In genomic region chr7:14720792-14721191, GRCh38 we compare ENCODE assay signal across 15 cellular contexts.
DNase-seq lines count a peak whose midpoint lies in the region; TF ChIP-seq lines count a peak whose summit lies in the region.
"Had no signal": no experiment of that assay in that cellular context is flagged by ENCODE, and none has a peak within 500 bp of the region (broad histone marks: within the 10 kb centered on the region; RNA-seq: fewer than 3 reads in every experiment).

No MANE protein-coding gene starts in this region.

- H3K4me3 ChIP-seq in fibroblast of mammary gland (ENCODE audit: control insufficient read depth, low read depth, low read length) (no peak overlapping the region), skeletal muscle cell (ENCODE audit: low read depth, low read length) (no peak overlapping the region)

- DNase-seq in NCI-H82 (lab: John Stamatoyannopoulos, UW) (peak; percentile 57), NCI-H82 treated with DMSO at 0.1 percent for 48 hours (lab: John Stamatoyannopoulos, UW; ENCODE audit: unreplicated experiment) (no peak), HCEC 1CT (peak; percentile 48), fibroblast of mammary gland (ENCODE audit: low read depth) (peak; percentile 77), skeletal muscle cell (ENCODE audit: low read depth) (peak; percentile 21), NCI-H2196 (lab: John Stamatoyannopoulos, UW; ENCODE audit: unreplicated experiment) (no peak), NCI-H526 (lab: John Stamatoyannopoulos, UW) (no peak)
- DNase-seq in activated CD4-positive, alpha-beta T cell treated with anti-CD3 and anti-CD28 coated beads, Interleukin-2, amount 10 ng/mL, durations not matched to agents 7 days and 5 days = no peak
- DNase-seq: 8988T, COR-L47, NCI-H1436 treated with DMSO at 0.1 percent for 48 hours, NCI-H2081 treated with DMSO at 0.1 percent for 48 hours, NCI-H2227 treated with DMSO at 0.1 percent for 48 hours, SHP77 treated with DMSO at 0.1 percent for 48 hours had no signal

- no peak for TF ChIP-seq CTCF in fibroblast of mammary gland (conservative IDR thresholded peaks at IDR 0.05; ENCODE audit: control insufficient read depth, insufficient read depth, low read depth, low read length)

- no peaks in the 10 kb centered on the region for H3K4me1 Mint-ChIP-seq in activated CD4-positive, alpha-beta T cell treated with anti-CD3 and anti-CD28 coated beads, Interleukin-2, amount 10 ng/mL, durations not matched to agents 7 days and 5 days
- H3K4me1 Mint-ChIP-seq: CD14-positive monocyte had no signal

- CTCF ChIA-PET in activated CD4-positive, alpha-beta T cell treated with anti-CD3 and anti-CD28 coated beads, Interleukin-2, amount 10 ng/mL, durations not matched to agents 7 days and 5 days (lab: Charles Lee) = interaction anchor here (1.2 kb wide), 1 partner anchor 677 kb away, joined by 3 read pairs; no protein-coding TSS in a partner anchor

- no peak overlapping the region for H3K4me3 Mint-ChIP-seq in activated CD4-positive, alpha-beta T cell treated with anti-CD3 and anti-CD28 coated beads, Interleukin-2, amount 10 ng/mL, durations not matched to agents 7 days and 5 days
- H3K4me3 Mint-ChIP-seq: CD14-positive monocyte had no signal

- H3K27me3 Mint-ChIP-seq in activated CD4-positive, alpha-beta T cell treated with anti-CD3 and anti-CD28 coated beads, Interleukin-2, amount 10 ng/mL, durations not matched to agents 7 days and 5 days = no peaks in the 10 kb centered on the region

- no peak overlapping the region for H3K27ac Mint-ChIP-seq in activated CD4-positive, alpha-beta T cell treated with anti-CD3 and anti-CD28 coated beads, Interleukin-2, amount 10 ng/mL, durations not matched to agents 7 days and 5 days
- H3K27ac Mint-ChIP-seq: CD14-positive monocyte had no signal

- no peaks in the 10 kb centered on the region for H3K9me3 Mint-ChIP-seq in activated CD4-positive, alpha-beta T cell treated with anti-CD3 and anti-CD28 coated beads, Interleukin-2, amount 10 ng/mL, durations not matched to agents 7 days and 5 days

- H3K36me3 Mint-ChIP-seq in activated CD4-positive, alpha-beta T cell treated with anti-CD3 and anti-CD28 coated beads, Interleukin-2, amount 10 ng/mL, durations not matched to agents 7 days and 5 days (ENCODE audit: low read depth) = no peaks in the 10 kb centered on the region
- H3K36me3 Mint-ChIP-seq: CD14-positive monocyte had no signal

- POLR2A ChIA-PET in activated CD4-positive, alpha-beta T cell treated with anti-CD3 and anti-CD28 coated beads, Interleukin-2, amount 10 ng/mL, durations not matched to agents 7 days and 5 days (lab: Charles Lee) = no interaction called here

Comparison
In these comparisons a context has a peak if more than half of its experiments do, and no peak if none do; other contexts are left out.
1. DNase-seq: peak in NCI-H82 (single experiment), HCEC 1CT (single experiment), fibroblast of mammary gland (single experiment) and skeletal muscle cell (single experiment); none in NCI-H82 treated with DMSO at 0.1 percent for 48 hours (single experiment), NCI-H2196 (single experiment), NCI-H526 (0 of 2) and activated CD4-positive, alpha-beta T cell treated with anti-CD3 and anti-CD28 coated beads, Interleukin-2, amount 10 ng/mL, durations not matched to agents 7 days and 5 days (single experiment).